In genomic region chr7:22016547-22016946, GRCh38 we compare ENCODE assay signal across 23 cellular contexts.
DNase-seq lines count a peak whose midpoint lies in the region; ATAC-seq and TF ChIP-seq lines count a peak whose summit lies in the region.
"Had no signal": no experiment of that assay in that cellular context is flagged by ENCODE, and none has a peak within 500 bp of the region (broad histone marks: within the 10 kb centered on the region; RNA-seq: fewer than 3 reads in every experiment).

No MANE protein-coding gene starts in this region.

- no peaks in the 10 kb centered on the region for H3K27me3 ChIP-seq in upper lobe of right lung
- H3K27me3 ChIP-seq: spleen, testis had no signal

- peaks cover 11% of the 10 kb centered on the region for H3K27me3 Mint-ChIP-seq in brain

- no peak overlapping the region for H3K4me3 ChIP-seq in upper lobe of right lung
- H3K4me3 ChIP-seq: psoas muscle, spleen, testis had no signal

- H3K4me1 ChIP-seq in upper lobe of right lung = no peaks in the 10 kb centered on the region
- H3K4me1 ChIP-seq: BE2C, psoas muscle, spleen, testis had no signal

- H3K36me3 Mint-ChIP-seq in brain = no peaks in the 10 kb centered on the region
- H3K36me3 Mint-ChIP-seq: activated naive CD4-positive, alpha-beta T cell treated with anti-CD3 and anti-CD28 coated beads, Interleukin-2, amount 10 ng/mL, durations not matched to agents 7 days and 5 days had no signal

- peaks cover 27% of the 10 kb centered on the region for H3K4me1 Mint-ChIP-seq in brain
- H3K4me1 Mint-ChIP-seq: activated CD4-positive, alpha-beta memory T cell treated with anti-CD3 and anti-CD28 coated beads, Interleukin-2, amount 10 ng/mL, durations not matched to agents 7 days and 5 days; activated naive CD4-positive, alpha-beta T cell treated with anti-CD3 and anti-CD28 coated beads, Interleukin-2, amount 10 ng/mL, durations not matched to agents 7 days and 5 days had no signal

- TF ChIP-seq CTCF in brain (conservative IDR thresholded peaks at IDR 0.05) = no peak
- TF ChIP-seq CTCF in upper lobe of right lung (IDR thresholded peaks at IDR 0.05) = no peak

- peak; percentile 15 for DNase-seq in NCI-H1092 treated with DMSO at 0.1 percent for 48 hours (lab: John Stamatoyannopoulos, UW)
- no peak for DNase-seq in NCI-H1092 (lab: John Stamatoyannopoulos, UW)
- DNase-seq in retina = peak; percentile 36
- DNase-seq in upper lobe of right lung = no peak
- DNase-seq in iPS-NIHi11 (ENCODE audit: low spot score) = no peak
- DNase-seq: activated CD4-positive, alpha-beta memory T cell treated with anti-CD3 and anti-CD28 coated beads, Interleukin-2, amount 10 ng/mL, durations not matched to agents 7 days and 5 days; activated naive CD4-positive, alpha-beta T cell treated with anti-CD3 and anti-CD28 coated beads, Interleukin-2, amount 10 ng/mL, durations not matched to agents 7 days and 5 days; activated T-cell treated with anti-CD3 and anti-CD28 coated beads, Interleukin-2, amount 50 U/mL, for 1 hour; BE2C; DMS79; hippocampal formation; NCI-H1417; NCI-H345; psoas muscle; SHP77 treated with DMSO at 0.1 percent for 48 hours; spleen; testis had no signal

- ATAC-seq in HG02610 (IDR thresholded peaks at IDR 0.05; ENCODE audit: unreplicated experiment) (peak; percentile 40), upper lobe of right lung (no peak), GM19455 (IDR thresholded peaks at IDR 0.05; ENCODE audit: unreplicated experiment) (no peak)
- ATAC-seq: psoas muscle had no signal

- H3K27ac ChIP-seq in upper lobe of right lung = no peak overlapping the region
- H3K27ac ChIP-seq: 22Rv1, KMS-11, psoas muscle, spleen, testis, VCaP had no signal

- peak overlapping the region in 1 of 5 experiments; percentile 11 for H3K4me3 Mint-ChIP-seq in brain
- H3K4me3 Mint-ChIP-seq: activated CD4-positive, alpha-beta memory T cell treated with anti-CD3 and anti-CD28 coated beads, Interleukin-2, amount 10 ng/mL, durations not matched to agents 7 days and 5 days; activated naive CD4-positive, alpha-beta T cell treated with anti-CD3 and anti-CD28 coated beads, Interleukin-2, amount 10 ng/mL, durations not matched to agents 7 days and 5 days had no signal

- H3K36me3 ChIP-seq in upper lobe of right lung = no peaks in the 10 kb centered on the region
- H3K36me3 ChIP-seq: BE2C, spleen had no signal

- peak overlapping the region in 3 of 5 experiments; percentile 61 to 74 (median 63) for H3K27ac Mint-ChIP-seq in brain
- H3K27ac Mint-ChIP-seq: activated CD4-positive, alpha-beta memory T cell treated with anti-CD3 and anti-CD28 coated beads, Interleukin-2, amount 10 ng/mL, durations not matched to agents 7 days and 5 days; activated naive CD4-positive, alpha-beta T cell treated with anti-CD3 and anti-CD28 coated beads, Interleukin-2, amount 10 ng/mL, durations not matched to agents 7 days and 5 days had no signal

- no peaks in the 10 kb centered on the region for H3K9me3 Mint-ChIP-seq in brain
- H3K9me3 Mint-ChIP-seq: activated CD4-positive, alpha-beta memory T cell treated with anti-CD3 and anti-CD28 coated beads, Interleukin-2, amount 10 ng/mL, durations not matched to agents 7 days and 5 days; activated naive CD4-positive, alpha-beta T cell treated with anti-CD3 and anti-CD28 coated beads, Interleukin-2, amount 10 ng/mL, durations not matched to agents 7 days and 5 days had no signal

- H3K9me3 ChIP-seq in upper lobe of right lung = no peaks in the 10 kb centered on the region
- H3K9me3 ChIP-seq: BE2C, psoas muscle, spleen, testis had no signal

- intact Hi-C loops in upper lobe of right lung (cut with DNase I) = no loop called here

Comparison
In these comparisons a context has a peak if more than half of its experiments do, and no peak if none do; other contexts are left out.
1. DNase-seq: peak in NCI-H1092 treated with DMSO at 0.1 percent for 48 hours (single experiment) and retina (single experiment); none in NCI-H1092 (single experiment), upper lobe of right lung (single experiment) and iPS-NIHi11 (single experiment).